ENCODE assay signal across 8 cellular contexts in the genomic region with DNA sequence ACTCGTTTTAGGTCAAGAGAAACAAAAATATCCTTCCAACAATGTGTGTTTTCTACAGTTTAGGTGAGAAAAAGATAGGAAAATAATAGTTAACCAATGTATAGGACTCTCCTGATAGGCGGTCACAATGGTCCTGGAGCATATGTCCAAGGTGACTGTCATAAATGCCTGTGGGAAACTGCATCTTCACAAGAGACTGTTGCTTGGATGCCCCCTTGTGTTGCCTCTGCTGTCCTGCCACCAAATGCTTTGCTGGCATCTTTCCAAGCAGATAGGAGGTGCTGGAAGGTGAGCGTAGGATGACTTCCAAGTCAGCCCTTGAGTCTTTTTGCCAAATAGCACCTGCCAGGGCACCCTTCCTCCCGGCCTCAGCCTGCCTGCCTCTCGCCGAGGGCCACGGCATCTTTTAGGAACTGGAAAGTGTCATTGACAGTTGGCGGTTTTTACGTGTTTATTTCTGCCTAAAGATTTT. TPM values are rescaled to one million over a fixed set of nuclear protein-coding genes. Genes with fewer than 3 reads are reported as not detected.
DNase-seq lines count a peak whose midpoint lies in the region; ATAC-seq, FAIRE-seq and TF ChIP-seq lines count a peak whose summit lies in the region.

No MANE protein-coding gene starts in this region.

- TF ChIP-seq CTCF in epithelial cell of esophagus (IDR thresholded peaks at IDR 0.05; ENCODE audit: insufficient read depth, low read depth, low read length, missing control alignments) (peak; percentile 70), neural crest cell (conservative IDR thresholded peaks at IDR 0.05) (peak; percentile 62)

- H3K4me3 Mint-ChIP-seq in activated CD8-positive, alpha-beta T cell treated with anti-CD3 and anti-CD28 coated beads, Interleukin-2, amount 10 ng/mL, durations not matched to agents 7 days and 5 days: peak overlapping the region; percentile 81
- H3K4me3 Mint-ChIP-seq in neural crest cell: no peak overlapping the region

- H3K4me3 ChIP-seq in epithelial cell of esophagus (ENCODE audit: low read length): no peak overlapping the region

- H3K36me3 Mint-ChIP-seq in activated CD8-positive, alpha-beta T cell treated with anti-CD3 and anti-CD28 coated beads, Interleukin-2, amount 10 ng/mL, durations not matched to agents 7 days and 5 days (ENCODE audit: low read depth): peaks cover 39% of the 10 kb centered on the region
- H3K36me3 Mint-ChIP-seq in neural crest cell (ENCODE audit: low read depth): peaks cover 3% of the 10 kb centered on the region

- ATAC-seq in activated CD8-positive, alpha-beta T cell treated with anti-CD3 and anti-CD28 coated beads, Interleukin-2, amount 10 ng/mL, durations not matched to agents 7 days and 5 days: peak; percentile 52
- no peak for ATAC-seq in HG03521 (IDR thresholded peaks at IDR 0.05; ENCODE audit: unreplicated experiment)

- POLR2A ChIA-PET in activated CD8-positive, alpha-beta T cell treated with anti-CD3 and anti-CD28 coated beads, Interleukin-2, amount 10 ng/mL, durations not matched to agents 7 days and 5 days (lab: Charles Lee): interaction anchor here (0.6 to 1.3 kb wide), 2 partner anchors 11 to 24 kb away, joined by 3 to 5 read pairs; partner anchors contain the start of gene SACM1L

- peaks cover 47% of the 10 kb centered on the region for H3K4me1 Mint-ChIP-seq in activated CD8-positive, alpha-beta T cell treated with anti-CD3 and anti-CD28 coated beads, Interleukin-2, amount 10 ng/mL, durations not matched to agents 7 days and 5 days (ENCODE audit: low read depth)
- peaks cover 4% of the 10 kb centered on the region for H3K4me1 Mint-ChIP-seq in neural crest cell

- H3K27me3 Mint-ChIP-seq in activated CD8-positive, alpha-beta T cell treated with anti-CD3 and anti-CD28 coated beads, Interleukin-2, amount 10 ng/mL, durations not matched to agents 7 days and 5 days (ENCODE audit: low read depth): no peaks in the 10 kb centered on the region
- H3K27me3 Mint-ChIP-seq in neural crest cell (ENCODE audit: low read depth): no peaks in the 10 kb centered on the region

- peak overlapping the region; percentile 86 for H3K27ac Mint-ChIP-seq in activated CD8-positive, alpha-beta T cell treated with anti-CD3 and anti-CD28 coated beads, Interleukin-2, amount 10 ng/mL, durations not matched to agents 7 days and 5 days
- no peak overlapping the region for H3K27ac Mint-ChIP-seq in neural crest cell (ENCODE audit: unreplicated experiment)

- CTCF ChIA-PET in activated CD8-positive, alpha-beta T cell treated with anti-CD3 and anti-CD28 coated beads, Interleukin-2, amount 10 ng/mL, durations not matched to agents 7 days and 5 days (lab: Charles Lee): interaction anchor here (1.0 to 9.1 kb wide), 11 partner anchors 9 to 624 kb away, joined by 3 to 116 read pairs (median 3); partner anchors contain the start of gene SACM1L

- FAIRE-seq in urothelium cell line (lab: Jason Lieb, UNC): no peak

- peak; percentile 10 for DNase-seq in NK-92 treated with Interleukin-12 subunit alpha and Interleukin-12 subunit beta, amount 100 ng/mL, for 24 hours (lab: John Stamatoyannopoulos, UW)
- DNase-seq in NK-92 (lab: John Stamatoyannopoulos, UW; ENCODE audit: unreplicated experiment): no peak
- DNase-seq in NCI-H2171 (lab: John Stamatoyannopoulos, UW): peak; percentile 5
- DNase-seq in activated CD8-positive, alpha-beta T cell treated with anti-CD3 and anti-CD28 coated beads, Interleukin-2, amount 10 ng/mL, durations not matched to agents 7 days and 5 days: peak; percentile 75
- peak; percentile 68 for DNase-seq in epithelial cell of esophagus (ENCODE audit: low read depth)
- DNase-seq in neural crest cell (ENCODE audit: low read depth, low spot score): no peak
- no peak for DNase-seq in urothelium cell line (ENCODE audit: low spot score)

- no peaks in the 10 kb centered on the region for H3K9me3 Mint-ChIP-seq in activated CD8-positive, alpha-beta T cell treated with anti-CD3 and anti-CD28 coated beads, Interleukin-2, amount 10 ng/mL, durations not matched to agents 7 days and 5 days (ENCODE audit: insufficient read depth)
- no peaks in the 10 kb centered on the region for H3K9me3 Mint-ChIP-seq in neural crest cell

RNA-seq across cellular contexts. Expression of gene SACM1L, which starts 24.1 kb away (rescaled TPM):
- 10 to 100 TPM; 89.8 to 96.4 TPM for total RNA-seq in activated CD8-positive, alpha-beta T cell treated with anti-CD3 and anti-CD28 coated beads, Interleukin-2, amount 10 ng/mL, durations not matched to agents 7 days and 5 days
- total RNA-seq in neural crest cell: 44.1 and 45.7 TPM in 2 replicates

Comparison
In these comparisons a context has a peak if more than half of its experiments do, and no peak if none do; other contexts are left out.
1. DNase-seq: peak in NK-92 treated with Interleukin-12 subunit alpha and Interleukin-12 subunit beta, amount 100 ng/mL, for 24 hours (single experiment), NCI-H2171 (single experiment), activated CD8-positive, alpha-beta T cell treated with anti-CD3 and anti-CD28 coated beads, Interleukin-2, amount 10 ng/mL, durations not matched to agents 7 days and 5 days (single experiment) and epithelial cell of esophagus (single experiment); none in NK-92 (single experiment), neural crest cell (single experiment) and urothelium cell line (single experiment).